Comparison of ENCODE assay signal across 28 cellular contexts in the genomic region with DNA sequence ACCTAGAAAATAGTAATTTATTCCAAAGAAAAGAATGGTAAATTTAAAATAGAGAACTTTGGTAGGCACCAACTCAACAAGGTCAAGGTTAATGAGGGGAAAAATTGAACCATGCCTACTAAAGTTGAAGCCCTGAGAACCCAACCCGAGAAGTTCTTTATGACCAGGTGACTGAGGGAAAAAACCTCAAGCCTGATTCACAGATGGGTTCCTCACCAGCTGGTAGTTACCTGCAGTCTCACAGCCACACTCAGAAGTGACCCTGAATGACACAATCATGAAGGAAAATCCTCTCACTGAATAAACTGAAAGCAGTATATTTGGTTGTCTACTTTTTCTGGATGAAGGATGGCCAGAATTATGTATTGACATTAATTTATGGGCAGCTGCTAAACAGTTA. TPM values are rescaled to one million over a fixed set of nuclear protein-coding genes. Genes with fewer than 3 reads are reported as not detected.
DNase-seq lines count a peak whose midpoint lies in the region; ATAC-seq and TF ChIP-seq lines count a peak whose summit lies in the region.
"Had no signal": no experiment of that assay in that cellular context is flagged by ENCODE, and none has a peak within 500 bp of the region (broad histone marks: within the 10 kb centered on the region; RNA-seq: fewer than 3 reads in every experiment).

No MANE protein-coding gene starts in this region.

- H3K4me3 Mint-ChIP-seq in activated T-cell treated with anti-CD3 and anti-CD28 coated beads, Interleukin-2, amount 50 U/mL, for 72 hours, result peak overlapping the region in 1 of 2 donors; percentile 29
- H3K4me3 Mint-ChIP-seq: brain; nephron progenitor cell; stimulated activated memory B cell treated with anti-CD40 and anti-IgM and Interleukin-4, amounts not matched to agents 10 μg/mL and 1 μg/mL and 100 μg/mL, for 72 hours; T-cell had no signal

- 80 to 88% (median 85%) methylated on average over 1 of the region's 1 CpG for WGBS in psoas muscle, 3 donors

- H3K27ac ChIP-seq in foreskin keratinocyte, result no peak overlapping the region
- no peak overlapping the region for H3K27ac ChIP-seq in psoas muscle
- H3K27ac ChIP-seq: BLaER1, gastrocnemius medialis, lower lobe of right lung, sigmoid colon had no signal

- no peaks in the 10 kb centered on the region for H3K9me3 ChIP-seq in psoas muscle
- H3K9me3 ChIP-seq: BLaER1, Caco-2, gastrocnemius medialis, lower lobe of right lung, mucosa of descending colon, sigmoid colon had no signal

- peak; percentile 63 to 65 for ATAC-seq in activated T-cell treated with anti-CD3 and anti-CD28 coated beads, Interleukin-2, amount 50 U/mL, for 72 hours (replicated peaks in 1 of 2)
- ATAC-seq in GM19043 (IDR thresholded peaks at IDR 0.05; ENCODE audit: low read depth, unreplicated experiment) (peak; percentile 28), HG03354 (IDR thresholded peaks at IDR 0.05; ENCODE audit: poor library complexity, severe bottlenecking, unreplicated experiment) (peak; percentile 49), foreskin keratinocyte (peak; percentile 25), psoas muscle (no peak)
- ATAC-seq: esophagus mucosa; gastrocnemius medialis; lower lobe of right lung; mucosa of descending colon; stimulated activated memory B cell treated with anti-CD40 and anti-IgM and Interleukin-4, amounts not matched to agents 10 μg/mL and 1 μg/mL and 100 μg/mL, for 72 hours; T-cell had no signal

- H3K4me1 Mint-ChIP-seq in activated T-cell treated with anti-CD3 and anti-CD28 coated beads, Interleukin-2, amount 50 U/mL, for 72 hours (ENCODE audit: low read depth), result peaks cover 86% of the 10 kb centered on the region

- H3K9me3 Mint-ChIP-seq in activated T-cell treated with anti-CD3 and anti-CD28 coated beads, Interleukin-2, amount 50 U/mL, for 72 hours, result peaks cover 0 to 6% of the 10 kb centered on the region in 2 donors
- H3K9me3 Mint-ChIP-seq: brain, nephron progenitor cell, T-cell had no signal

- no peaks in the 10 kb centered on the region for H3K36me3 ChIP-seq in psoas muscle (ENCODE audit: insufficient read depth in 1 of 2, low read depth in 1 of 2)
- H3K36me3 ChIP-seq: BLaER1, gastrocnemius medialis, lower lobe of right lung, sigmoid colon had no signal

- no peaks in the 10 kb centered on the region for H3K27me3 ChIP-seq in foreskin keratinocyte
- no peaks in the 10 kb centered on the region for H3K27me3 ChIP-seq in psoas muscle (ENCODE audit: insufficient read depth in 3 of 3, low read length in 2 of 3)
- H3K27me3 ChIP-seq: BLaER1, gastrocnemius medialis, sigmoid colon had no signal

- intact Hi-C loops in psoas muscle (cut with DNase I), result loop anchor here in 1 of 2 donors (5.0 kb wide), 1 partner anchor 115 kb away; no protein-coding TSS in a partner anchor

- no peaks in the 10 kb centered on the region for H3K36me3 Mint-ChIP-seq in activated T-cell treated with anti-CD3 and anti-CD28 coated beads, Interleukin-2, amount 50 U/mL, for 72 hours (ENCODE audit: insufficient read depth in 2 of 2)
- H3K36me3 Mint-ChIP-seq: brain; stimulated activated memory B cell treated with anti-CD40 and anti-IgM and Interleukin-4, amounts not matched to agents 10 μg/mL and 1 μg/mL and 100 μg/mL, for 72 hours; T-cell had no signal

- no peaks in the 10 kb centered on the region for H3K27me3 Mint-ChIP-seq in activated T-cell treated with anti-CD3 and anti-CD28 coated beads, Interleukin-2, amount 50 U/mL, for 72 hours (ENCODE audit: low read depth)
- H3K27me3 Mint-ChIP-seq: T-cell had no signal

- H3K4me1 ChIP-seq in foreskin keratinocyte (peaks cover 8% of the 10 kb centered on the region), psoas muscle (no peaks in the 10 kb centered on the region)
- H3K4me1 ChIP-seq: Caco-2, gastrocnemius medialis, lower lobe of right lung, sigmoid colon had no signal

- H3K27ac Mint-ChIP-seq in activated T-cell treated with anti-CD3 and anti-CD28 coated beads, Interleukin-2, amount 50 U/mL, for 72 hours, result peak overlapping the region; percentile 31
- H3K27ac Mint-ChIP-seq: brain; nephron progenitor cell; stimulated activated memory B cell treated with anti-CD40 and anti-IgM and Interleukin-4, amounts not matched to agents 10 μg/mL and 1 μg/mL and 100 μg/mL, for 72 hours; T-cell had no signal

- DNase-seq in activated T-cell treated with anti-CD3 and anti-CD28 coated beads, Interleukin-2, amount 50 U/mL, for 72 hours, result peak in 1 of 2 donors; percentile 43
- DNase-seq in activated T-cell treated with anti-CD3 and anti-CD28 coated beads, Interleukin-2, amount 50 U/mL, for 1 hour, result no peak
- DNase-seq in foreskin keratinocyte, result no peak
- DNase-seq in psoas muscle, result no peak
- DNase-seq in NCI-H510A (lab: John Stamatoyannopoulos, UW), result no peak
- no peak for DNase-seq in NCI-H1930 (lab: John Stamatoyannopoulos, UW)
- DNase-seq: ACHN; activated CD4-positive, alpha-beta T cell treated with anti-CD3 and anti-CD28 coated beads, Interleukin-2, amount 50 U/mL, for 4 hours; activated T-cell treated with anti-CD3 and anti-CD28 coated beads for 4 hours; DND-41; effector CD8-positive, alpha-beta T cell; gastrocnemius medialis; lower lobe of right lung; mucosa of descending colon; NCI-H1092; NCI-H187 treated with DMSO at 0.1 percent for 48 hours; NCI-H774; nephron progenitor cell; OCI-M1; sigmoid colon; T-cell had no signal

- TF ChIP-seq CTCF in foreskin keratinocyte (conservative IDR thresholded peaks at IDR 0.05), result no peak
- TF ChIP-seq CTCF in psoas muscle (IDR thresholded peaks at IDR 0.05), result no peak

- no peak overlapping the region for H3K4me3 ChIP-seq in psoas muscle
- H3K4me3 ChIP-seq: BLaER1, gastrocnemius medialis, lower lobe of right lung, mucosa of descending colon, sigmoid colon had no signal

RNA-seq across cellular contexts. Expression of gene C10orf67, which starts 7.0 kb away (rescaled TPM):
- total RNA-seq in activated T-cell treated with anti-CD3 and anti-CD28 coated beads, Interleukin-2, amount 50 U/mL, for 72 hours, result under 1 TPM; 0.39 to 0.84 TPM
- 0.10 and 0.11 TPM in 2 replicates for total RNA-seq in foreskin keratinocyte
- polyA plus RNA-seq in foreskin keratinocyte, result 0.02 and 0.18 TPM in 2 replicates
- under 1 TPM in 2 of 4 donors, not detected in 2; 0.30 to 0.67 TPM for total RNA-seq in psoas muscle
- under 1 TPM; 0.01 to 0.06 (median 0.03) TPM for polyA plus RNA-seq in psoas muscle
- total RNA-seq: Caco-2, mucosa of descending colon, sigmoid colon had no signal

Comparison
In these comparisons a context has a peak if more than half of its experiments do, and no peak if none do; other contexts are left out.
1. ATAC-seq: peak in activated T-cell treated with anti-CD3 and anti-CD28 coated beads, Interleukin-2, amount 50 U/mL, for 72 hours (2 of 2), GM19043 (single experiment), HG03354 (single experiment) and foreskin keratinocyte (single experiment); none in psoas muscle (0 of 4).